ENCODE assay signal across 8 cellular contexts in genomic region chr22:40856513-40857308, GRCh38. TPM values are rescaled to one million over a fixed set of nuclear protein-coding genes. Genes with fewer than 3 reads are reported as not detected.
DNase-seq lines count a peak whose midpoint lies in the region; ATAC-seq and TF ChIP-seq lines count a peak whose summit lies in the region.

ST13 (minus strand) TSS chr22:40856639; CDS start chr22:40856540, 99 bp downstream.
XPNPEP3 (plus strand) TSS chr22:40857148; CDS start chr22:40857182, 34 bp downstream.

- peaks cover 17% of the 10 kb centered on the region for H3K36me3 ChIP-seq in BE2C
- no peaks in the 10 kb centered on the region for H3K36me3 ChIP-seq in kidney epithelial cell (ENCODE audit: control insufficient read depth, insufficient read depth, low read length)

- peak within 1 kb of the TSS; percentile 99 for H3K27ac Mint-ChIP-seq in activated CD4-positive, alpha-beta T cell treated with anti-CD3 and anti-CD28 coated beads for 36 hours

- POLR2A ChIA-PET in activated CD4-positive, alpha-beta T cell treated with anti-CD3 and anti-CD28 coated beads for 36 hours (lab: Charles Lee), result interaction anchor here (0.5 to 1.3 kb wide), 9 partner anchors 11 to 832 kb away, joined by 3 to 8 read pairs (median 3); partner anchors contain the start of genes PHF5A, PMM1, SLC25A17 and SNU13

- no peaks in the 10 kb centered on the region for H3K27me3 ChIP-seq in BE2C
- no peaks in the 10 kb centered on the region for H3K27me3 ChIP-seq in kidney epithelial cell (ENCODE audit: control insufficient read depth, insufficient read depth, low read length)

- TF ChIP-seq CTCF in BE2C (IDR thresholded peaks at IDR 0.05; ENCODE audit: low read depth, low read length) (peak; percentile 44), choroid plexus epithelial cell (conservative IDR thresholded peaks at IDR 0.05; ENCODE audit: low read depth, low read length) (peak; percentile 28), kidney epithelial cell (IDR thresholded peaks at IDR 0.05; ENCODE audit: insufficient read depth, low read length, poor library complexity, severe bottlenecking) (peak; percentile 23)

- peak within 1 kb of the TSS; percentile 97 for H3K4me3 Mint-ChIP-seq in activated CD4-positive, alpha-beta T cell treated with anti-CD3 and anti-CD28 coated beads for 36 hours

- peaks cover 53% of the 10 kb centered on the region for H3K4me1 Mint-ChIP-seq in activated CD4-positive, alpha-beta T cell treated with anti-CD3 and anti-CD28 coated beads for 36 hours

- H3K9me3 Mint-ChIP-seq in activated CD4-positive, alpha-beta T cell treated with anti-CD3 and anti-CD28 coated beads for 36 hours (ENCODE audit: low read depth), result no peaks in the 10 kb centered on the region

- H3K4me3 ChIP-seq in BE2C (ENCODE audit: low read depth, low read length) (peak within 1 kb of the TSS; percentile 99), choroid plexus epithelial cell (ENCODE audit: low read depth, low read length) (peak within 1 kb of the TSS; percentile 98), kidney epithelial cell (ENCODE audit: low read depth, low read length) (peak within 1 kb of the TSS; percentile 97)

- ATAC-seq in HG03442 (IDR thresholded peaks at IDR 0.05; ENCODE audit: unreplicated experiment), result peak; percentile 88
- peak; percentile 96 for ATAC-seq in activated CD4-positive, alpha-beta T cell treated with anti-CD3 and anti-CD28 coated beads for 36 hours

- CTCF ChIA-PET in activated CD4-positive, alpha-beta T cell treated with anti-CD3 and anti-CD28 coated beads for 36 hours (lab: Charles Lee), result interaction anchor here (0.5 to 2.2 kb wide), 8 partner anchors 10 to 812 kb away, joined by 3 to 11 read pairs (median 4); partner anchors contain the start of gene SLC25A17

- H3K9me3 ChIP-seq in BE2C, result no peaks in the 10 kb centered on the region

- peaks cover 3% of the 10 kb centered on the region; the same call in 1 of the 2 replicates for H3K4me1 ChIP-seq in BE2C

- no peaks in the 10 kb centered on the region for H3K27me3 Mint-ChIP-seq in activated CD4-positive, alpha-beta T cell treated with anti-CD3 and anti-CD28 coated beads for 36 hours

- peaks cover 26% of the 10 kb centered on the region for H3K36me3 Mint-ChIP-seq in activated CD4-positive, alpha-beta T cell treated with anti-CD3 and anti-CD28 coated beads for 36 hours (ENCODE audit: low read depth)

- DNase-seq in BE2C (peak; percentile 97), GM19238 (ENCODE audit: insufficient read length, low spot score) (peak; percentile 73), NCI-H524 (lab: John Stamatoyannopoulos, UW) (peak; percentile 97), choroid plexus epithelial cell (ENCODE audit: low read depth) (peak; percentile 98), kidney epithelial cell (ENCODE audit: low read depth) (peak; percentile 66)
- DNase-seq in activated CD4-positive, alpha-beta T cell treated with anti-CD3 and anti-CD28 coated beads for 36 hours, result peak; percentile 98
- DNase-seq in stimulated activated CD4-positive, alpha-beta T cell treated with anti-CD3 and anti-CD28 coated beads, Interleukin-15, amount 100 ng/mL, for 48 hours (ENCODE audit: low read depth in 2 of 2), result peak; percentile 94 to 97

- intact Hi-C loops in activated CD4-positive, alpha-beta T cell treated with anti-CD3 and anti-CD28 coated beads for 36 hours (cut with DNase I, micrococcal nuclease), result loop anchor here (1.0 to 5.0 kb wide), 19 partner anchors 37 to 764 kb away; partner anchors contain the start of genes RBX1 (in 2 of the 2), SLC25A17 (in 2 of the 2), ACO2 (in 1 of the 2) and DESI1 (in 1 of the 2)

RNA-seq across cellular contexts. Expression of gene ST13, which starts in this region (rescaled TPM):
- 407 TPM for polyA plus RNA-seq in BE2C (2012; ENCODE audit: insufficient read depth, insufficient read length, low read depth)
- total RNA-seq in activated CD4-positive, alpha-beta T cell treated with anti-CD3 and anti-CD28 coated beads for 36 hours, result 100 to 1,000 TPM; 260 to 297 TPM
- total RNA-seq in kidney epithelial cell, result 160 and 163 TPM in 2 replicates

RNA-seq across cellular contexts. Expression of gene XPNPEP3, which starts in this region (rescaled TPM):
- 23.5 TPM for polyA plus RNA-seq in BE2C (2012; ENCODE audit: insufficient read depth, insufficient read length, low read depth)
- 10 to 100 TPM; 21.5 to 25.8 TPM for total RNA-seq in activated CD4-positive, alpha-beta T cell treated with anti-CD3 and anti-CD28 coated beads for 36 hours
- 14.9 and 16.1 TPM in 2 replicates for total RNA-seq in kidney epithelial cell

Comparison
In these comparisons a context has a peak if more than half of its experiments do, and no peak if none do; other contexts are left out.
1. Peak in every context shown above with its lines: DNase-seq, ATAC-seq and H3K4me3 ChIP-seq.